ENCODE assay signal across 2 cellular contexts in genomic region chr20:31833931-31834521, GRCh38.
TF ChIP-seq lines count a peak whose summit lies in the region.

No MANE protein-coding gene starts in this region.

TF ChIP-seq in H1, 55 proteins besides CTCF, POLR2A, EP300 and RAD21:
- TF ChIP-seq GABPA (IDR thresholded peaks at IDR 0.05; ENCODE audit: borderline replicate concordance, insufficient read depth, low read length), result no peak
- TF ChIP-seq JUN (IDR thresholded peaks at IDR 0.05; ENCODE audit: low read depth, low read length), result no peak
- no peak for TF ChIP-seq MAFK (IDR thresholded peaks at IDR 0.05; ENCODE audit: low read depth, low read length)
- TF ChIP-seq SRF (IDR thresholded peaks at IDR 0.05; ENCODE audit: low read depth, low read length), result no peak
- no peak for TF ChIP-seq JUND (IDR thresholded peaks at IDR 0.05; ENCODE audit: low read length)

TF ChIP-seq in SK-N-SH treated with all-trans-retinoic acid at 6 μM for 48 hours, 23 proteins besides CTCF, POLR2A, EP300 and RAD21:
- TF ChIP-seq PATZ1 (CRISPR knock-in tag; IDR thresholded peaks at IDR 0.05; ENCODE audit: borderline replicate concordance) (no peak), GLIS3 (CRISPR knock-in tag; IDR thresholded peaks at IDR 0.05) (no peak), TCF4 (CRISPR knock-in tag; IDR thresholded peaks at IDR 0.05; ENCODE audit: borderline replicate concordance) (no peak), ISL1 (CRISPR knock-in tag; IDR thresholded peaks at IDR 0.05) (no peak), ZNF565 (CRISPR knock-in tag; conservative IDR thresholded peaks at IDR 0.05; ENCODE audit: low read depth) (no peak)
